ENCODE assay signal across 16 cellular contexts in genomic region chr20:11766961-11767360, GRCh38.
DNase-seq lines count a peak whose midpoint lies in the region; ATAC-seq and TF ChIP-seq lines count a peak whose summit lies in the region.
"Had no signal": no experiment of that assay in that cellular context is flagged by ENCODE, and none has a peak within 500 bp of the region (broad histone marks: within the 10 kb centered on the region; RNA-seq: fewer than 3 reads in every experiment).

No MANE protein-coding gene starts in this region.

- no peaks in the 10 kb centered on the region for H4K20me1 ChIP-seq in GM23338 (replicated peaks; ENCODE audit: insufficient read depth)

- H2AFZ ChIP-seq in GM23338, result no peak overlapping the region

- H3K9me3 Mint-ChIP-seq in GM23338, result peaks cover 4% of the 10 kb centered on the region; the same call in 2 of the 3 replicates
- H3K9me3 Mint-ChIP-seq in stimulated activated effector memory CD8-positive, alpha-beta T cell treated with anti-CD3 and anti-CD28 coated beads, Interleukin-12 subunit alpha, Interleukin-12 subunit beta, amount 100 ng/mL, for 72 hours, result peaks cover 27% of the 10 kb centered on the region

- peak overlapping the region; percentile 39; the same call in 1 of the 2 replicates for H3K4me2 ChIP-seq in GM23338

- peak overlapping the region; percentile 75 for H3K27ac ChIP-seq in GM23338 (ENCODE audit: low read depth)
- H3K27ac ChIP-seq: SK-N-MC, skin epidermis had no signal

- TF ChIP-seq CTCF in GM23338 (conservative IDR thresholded peaks at IDR 0.05; ENCODE audit: low read depth in 2 of 2), result no peak
- no peak for TF ChIP-seq CTCF in astrocyte of the cerebellum (IDR thresholded peaks at IDR 0.05; ENCODE audit: low read depth, low read length, missing control alignments)
- TF ChIP-seq CTCF in omental fat pad (IDR thresholded peaks at IDR 0.05), result no peak

- no peaks in the 10 kb centered on the region for H3K79me2 ChIP-seq in GM23338 (replicated peaks; ENCODE audit: insufficient read depth)

- peaks cover 25% of the 10 kb centered on the region for H3K4me1 ChIP-seq in GM23338 (ENCODE audit: insufficient read depth)

- H3K4me3 Mint-ChIP-seq in GM23338, result no peak overlapping the region
- no peak overlapping the region for H3K4me3 Mint-ChIP-seq in stimulated activated effector memory CD8-positive, alpha-beta T cell treated with anti-CD3 and anti-CD28 coated beads, Interleukin-12 subunit alpha, Interleukin-12 subunit beta, amount 100 ng/mL, for 72 hours
- H3K4me3 Mint-ChIP-seq: activated T-cell treated with anti-CD3 and anti-CD28 coated beads, Interleukin-2, amount 50 U/mL, for 24 hours; CD14-positive monocyte; naive thymus-derived CD4-positive, alpha-beta T cell had no signal

- H3K36me3 Mint-ChIP-seq in GM23338 (ENCODE audit: low read depth), result no peaks in the 10 kb centered on the region
- no peaks in the 10 kb centered on the region for H3K36me3 Mint-ChIP-seq in stimulated activated effector memory CD8-positive, alpha-beta T cell treated with anti-CD3 and anti-CD28 coated beads, Interleukin-12 subunit alpha, Interleukin-12 subunit beta, amount 100 ng/mL, for 72 hours
- H3K36me3 Mint-ChIP-seq: CD14-positive monocyte; naive thymus-derived CD4-positive, alpha-beta T cell had no signal

- H3K4me3 ChIP-seq in GM23338 (0 out of 2 replicates have a peak overlapping the region, but pooled peaks have one; percentile 6), astrocyte of the cerebellum (ENCODE audit: low read depth, low read length) (no peak overlapping the region)
- H3K4me3 ChIP-seq: K562, SK-N-MC, skin epidermis had no signal

- H3K27me3 Mint-ChIP-seq in GM23338 (ENCODE audit: insufficient read depth, low read depth, poor library complexity), result peaks cover 2% of the 10 kb centered on the region
- H3K27me3 Mint-ChIP-seq: activated T-cell treated with anti-CD3 and anti-CD28 coated beads, Interleukin-2, amount 50 U/mL, for 24 hours had no signal

- H3K27ac Mint-ChIP-seq in GM23338, result peak overlapping the region; percentile 69
- no peak overlapping the region for H3K27ac Mint-ChIP-seq in stimulated activated effector memory CD8-positive, alpha-beta T cell treated with anti-CD3 and anti-CD28 coated beads, Interleukin-12 subunit alpha, Interleukin-12 subunit beta, amount 100 ng/mL, for 72 hours
- H3K27ac Mint-ChIP-seq: activated T-cell treated with anti-CD3 and anti-CD28 coated beads, Interleukin-2, amount 50 U/mL, for 24 hours; CD14-positive monocyte; naive thymus-derived CD4-positive, alpha-beta T cell had no signal

- no peaks in the 10 kb centered on the region for H3K27me3 ChIP-seq in GM23338 (ENCODE audit: insufficient read depth)

- H3K36me3 ChIP-seq in GM23338 (ENCODE audit: insufficient read depth), result no peaks in the 10 kb centered on the region

- peaks cover 34% of the 10 kb centered on the region for H3K4me1 Mint-ChIP-seq in GM23338
- H3K4me1 Mint-ChIP-seq in stimulated activated effector memory CD8-positive, alpha-beta T cell treated with anti-CD3 and anti-CD28 coated beads, Interleukin-12 subunit alpha, Interleukin-12 subunit beta, amount 100 ng/mL, for 72 hours, result no peaks in the 10 kb centered on the region
- H3K4me1 Mint-ChIP-seq: CD14-positive monocyte had no signal

- H3K9me2 ChIP-seq in GM23338 (ENCODE audit: insufficient read depth), result 0 out of 2 replicates have a peak, but pooled peaks cover 6% of the 10 kb centered on the region

- DNase-seq in GM23338 (ENCODE audit: low spot score), result peak; percentile 74
- DNase-seq in NCI-H2029 treated with DMSO at 0.1 percent for 48 hours (lab: John Stamatoyannopoulos, UW), result peak; percentile 50
- DNase-seq in astrocyte of the cerebellum (ENCODE audit: low read depth), result peak; percentile 4
- DNase-seq in myocyte (ENCODE audit: low read depth), result peak; percentile 48
- no peak for DNase-seq in omental fat pad (ENCODE audit: low spot score)
- DNase-seq in stimulated activated effector memory CD8-positive, alpha-beta T cell treated with anti-CD3 and anti-CD28 coated beads, Interleukin-12 subunit alpha, Interleukin-12 subunit beta, amount 100 ng/mL, for 72 hours (ENCODE audit: low spot score in 2 of 2), result no peak
- DNase-seq: activated T-cell treated with anti-CD3 and anti-CD28 coated beads, Interleukin-2, amount 50 U/mL, for 24 hours; foreskin melanocyte; naive thymus-derived CD4-positive, alpha-beta T cell; NCI-H82 had no signal

- ATAC-seq in GM23338 (peak; percentile 93), GM21528 (IDR thresholded peaks at IDR 0.05; ENCODE audit: low FRiP score, unreplicated experiment) (no peak), HG02885 (IDR thresholded peaks at IDR 0.05; ENCODE audit: poor library complexity, unreplicated experiment) (no peak), omental fat pad (ENCODE audit: low FRiP score) (no peak)
- ATAC-seq in stimulated activated effector memory CD8-positive, alpha-beta T cell treated with anti-CD3 and anti-CD28 coated beads, Interleukin-12 subunit alpha, Interleukin-12 subunit beta, amount 100 ng/mL, for 72 hours, result no peak
- ATAC-seq: K562; naive thymus-derived CD4-positive, alpha-beta T cell had no signal

- no peaks in the 10 kb centered on the region for H3F3A ChIP-seq in GM23338 (replicated peaks; ENCODE audit: low read depth)

- in situ Hi-C loops in astrocyte of the cerebellum (cut with HindIII; ENCODE audit: low sequenced_read_pairs), result no loop called here

TF ChIP-seq in GM23338, 12 proteins besides CTCF, POLR2A, EP300 and RAD21:
- peak; percentile 18; the same call in 1 of the 2 replicates for TF ChIP-seq CREB1 (CRISPR knock-in tag; IDR thresholded peaks at IDR 0.05; ENCODE audit: low read depth)
- TF ChIP-seq, protein P1, sequence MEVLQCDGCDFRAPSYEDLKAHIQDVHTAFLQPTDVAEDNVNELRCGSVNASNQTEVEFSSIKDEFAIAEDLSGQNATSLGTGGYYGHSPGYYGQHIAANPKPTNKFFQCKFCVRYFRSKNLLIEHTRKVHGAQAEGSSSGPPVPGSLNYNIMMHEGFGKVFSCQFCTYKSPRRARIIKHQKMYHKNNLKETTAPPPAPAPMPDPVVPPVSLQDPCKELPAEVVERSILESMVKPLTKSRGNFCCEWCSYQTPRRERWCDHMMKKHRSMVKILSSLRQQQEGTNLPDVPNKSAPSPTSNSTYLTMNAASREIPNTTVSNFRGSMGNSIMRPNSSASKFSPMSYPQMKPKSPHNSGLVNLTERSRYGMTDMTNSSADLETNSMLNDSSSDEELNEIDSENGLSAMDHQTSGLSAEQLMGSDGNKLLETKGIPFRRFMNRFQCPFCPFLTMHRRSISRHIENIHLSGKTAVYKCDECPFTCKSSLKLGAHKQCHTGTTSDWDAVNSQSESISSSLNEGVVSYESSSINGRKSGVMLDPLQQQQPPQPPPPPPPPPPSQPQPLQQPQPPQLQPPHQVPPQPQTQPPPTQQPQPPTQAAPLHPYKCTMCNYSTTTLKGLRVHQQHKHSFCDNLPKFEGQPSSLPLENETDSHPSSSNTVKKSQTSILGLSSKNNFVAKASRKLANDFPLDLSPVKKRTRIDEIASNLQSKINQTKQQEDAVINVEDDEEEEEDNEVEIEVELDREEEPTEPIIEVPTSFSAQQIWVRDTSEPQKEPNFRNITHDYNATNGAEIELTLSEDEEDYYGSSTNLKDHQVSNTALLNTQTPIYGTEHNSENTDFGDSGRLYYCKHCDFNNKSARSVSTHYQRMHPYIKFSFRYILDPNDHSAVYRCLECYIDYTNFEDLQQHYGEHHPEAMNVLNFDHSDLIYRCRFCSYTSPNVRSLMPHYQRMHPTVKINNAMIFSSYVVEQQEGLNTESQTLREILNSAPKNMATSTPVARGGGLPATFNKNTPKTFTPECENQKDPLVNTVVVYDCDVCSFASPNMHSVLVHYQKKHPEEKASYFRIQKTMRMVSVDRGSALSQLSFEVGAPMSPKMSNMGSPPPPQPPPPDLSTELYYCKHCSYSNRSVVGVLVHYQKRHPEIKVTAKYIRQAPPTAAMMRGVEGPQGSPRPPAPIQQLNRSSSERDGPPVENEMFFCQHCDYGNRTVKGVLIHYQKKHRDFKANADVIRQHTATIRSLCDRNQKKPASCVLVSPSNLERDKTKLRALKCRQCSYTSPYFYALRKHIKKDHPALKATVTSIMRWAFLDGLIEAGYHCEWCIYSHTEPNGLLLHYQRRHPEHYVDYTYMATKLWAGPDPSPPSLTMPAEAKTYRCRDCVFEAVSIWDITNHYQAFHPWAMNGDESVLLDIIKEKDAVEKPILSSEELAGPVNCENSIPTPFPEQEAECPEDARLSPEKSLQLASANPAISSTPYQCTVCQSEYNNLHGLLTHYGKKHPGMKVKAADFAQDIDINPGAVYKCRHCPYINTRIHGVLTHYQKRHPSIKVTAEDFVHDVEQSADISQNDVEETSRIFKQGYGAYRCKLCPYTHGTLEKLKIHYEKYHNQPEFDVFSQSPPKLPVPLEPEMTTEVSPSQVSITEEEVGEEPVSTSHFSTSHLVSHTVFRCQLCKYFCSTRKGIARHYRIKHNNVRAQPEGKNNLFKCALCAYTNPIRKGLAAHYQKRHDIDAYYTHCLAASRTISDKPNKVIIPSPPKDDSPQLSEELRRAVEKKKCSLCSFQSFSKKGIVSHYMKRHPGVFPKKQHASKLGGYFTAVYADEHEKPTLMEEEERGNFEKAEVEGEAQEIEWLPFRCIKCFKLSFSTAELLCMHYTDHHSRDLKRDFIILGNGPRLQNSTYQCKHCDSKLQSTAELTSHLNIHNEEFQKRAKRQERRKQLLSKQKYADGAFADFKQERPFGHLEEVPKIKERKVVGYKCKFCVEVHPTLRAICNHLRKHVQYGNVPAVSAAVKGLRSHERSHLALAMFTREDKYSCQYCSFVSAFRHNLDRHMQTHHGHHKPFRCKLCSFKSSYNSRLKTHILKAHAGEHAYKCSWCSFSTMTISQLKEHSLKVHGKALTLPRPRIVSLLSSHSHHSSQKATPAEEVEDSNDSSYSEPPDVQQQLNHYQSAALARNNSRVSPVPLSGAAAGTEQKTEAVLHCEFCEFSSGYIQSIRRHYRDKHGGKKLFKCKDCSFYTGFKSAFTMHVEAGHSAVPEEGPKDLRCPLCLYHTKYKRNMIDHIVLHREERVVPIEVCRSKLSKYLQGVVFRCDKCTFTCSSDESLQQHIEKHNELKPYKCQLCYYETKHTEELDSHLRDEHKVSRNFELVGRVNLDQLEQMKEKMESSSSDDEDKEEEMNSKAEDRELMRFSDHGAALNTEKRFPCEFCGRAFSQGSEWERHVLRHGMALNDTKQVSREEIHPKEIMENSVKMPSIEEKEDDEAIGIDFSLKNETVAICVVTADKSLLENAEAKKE (CRISPR knock-in tag; IDR thresholded peaks at IDR 0.05), result no peak

Comparison
In these comparisons a context has a peak if more than half of its experiments do, and no peak if none do; other contexts are left out.
1. DNase-seq: peak in GM23338 (single experiment), NCI-H2029 treated with DMSO at 0.1 percent for 48 hours (single experiment), astrocyte of the cerebellum (single experiment) and myocyte (single experiment); none in omental fat pad (single experiment) and stimulated activated effector memory CD8-positive, alpha-beta T cell treated with anti-CD3 and anti-CD28 coated beads, Interleukin-12 subunit alpha, Interleukin-12 subunit beta, amount 100 ng/mL, for 72 hours (0 of 2).